ENCODE assay signal across 8 cellular contexts in genomic region chr6:15249371-15250019, GRCh38. TPM values are rescaled to one million over a fixed set of nuclear protein-coding genes. Genes with fewer than 3 reads are reported as not detected.
DNase-seq lines count a peak whose midpoint lies in the region; ATAC-seq and TF ChIP-seq lines count a peak whose summit lies in the region.

No MANE protein-coding gene starts in this region.

- peaks cover 0 to 6% (median 0%) of the 10 kb centered on the region in 11 donors for H3K9me3 Mint-ChIP-seq in naive thymus-derived CD4-positive, alpha-beta T cell

- no peak for ATAC-seq in naive thymus-derived CD4-positive, alpha-beta T cell

- peaks cover 3 to 18% (median 4%) of the 10 kb centered on the region in 5 donors for H3K36me3 Mint-ChIP-seq in naive thymus-derived CD4-positive, alpha-beta T cell

- peaks cover 0 to 2% (median 0%) of the 10 kb centered on the region in 5 donors for H3K27me3 Mint-ChIP-seq in naive thymus-derived CD4-positive, alpha-beta T cell

- H3K4me3 ChIP-seq in BE2C (ENCODE audit: low read depth, low read length) (peak overlapping the region; percentile 75), Karpas-422 (ENCODE audit: low read length) (peak overlapping the region; percentile 72), choroid plexus epithelial cell (ENCODE audit: low read depth, low read length) (peak overlapping the region; percentile 89)
- peak overlapping the region; percentile 92 for H3K4me3 ChIP-seq in naive thymus-derived CD4-positive, alpha-beta T cell (ENCODE audit: low read length)

- peak overlapping the region; percentile 98 to 100 (median 100) for H3K27ac Mint-ChIP-seq in naive thymus-derived CD4-positive, alpha-beta T cell

- peaks cover 23% of the 10 kb centered on the region for H4K20me1 ChIP-seq in Karpas-422 (ENCODE audit: insufficient read depth, low read depth, low read length)

- TF ChIP-seq CTCF in BE2C (IDR thresholded peaks at IDR 0.05; ENCODE audit: low read depth, low read length) (no peak), choroid plexus epithelial cell (conservative IDR thresholded peaks at IDR 0.05; ENCODE audit: low read depth, low read length) (no peak)

- peak overlapping the region; percentile 88 to 100 (median 99) for H3K4me3 Mint-ChIP-seq in naive thymus-derived CD4-positive, alpha-beta T cell

- POLR2A ChIA-PET in naive thymus-derived CD4-positive, alpha-beta T cell (lab: Charles Lee) = interaction anchor here (0.6 to 1.9 kb wide), 11 partner anchors 9 to 973 kb away, joined by 3 to 6 read pairs (median 3); no protein-coding TSS in a partner anchor

- no peak overlapping the region for H3K27ac ChIP-seq in Karpas-422 (ENCODE audit: low read length)
- H3K27ac ChIP-seq in naive thymus-derived CD4-positive, alpha-beta T cell (ENCODE audit: low read depth, low read length) = peak overlapping the region; percentile 90

- H3K79me2 ChIP-seq in Karpas-422 (ENCODE audit: low read length) = no peaks in the 10 kb centered on the region

- CTCF ChIA-PET in naive thymus-derived CD4-positive, alpha-beta T cell (lab: Charles Lee) = interaction anchor here (0.9 kb wide), 1 partner anchor 77 kb away, joined by 4 read pairs; no protein-coding TSS in a partner anchor

- H3K9me2 ChIP-seq in Karpas-422 (replicated peaks; ENCODE audit: insufficient read depth, low read length) = no peaks in the 10 kb centered on the region

- H3K27me3 ChIP-seq in BE2C = no peaks in the 10 kb centered on the region
- 0 out of 2 replicates have a peak, but pooled peaks cover 7% of the 10 kb centered on the region for H3K27me3 ChIP-seq in Karpas-422 (ENCODE audit: low read length)
- no peaks in the 10 kb centered on the region for H3K27me3 ChIP-seq in naive thymus-derived CD4-positive, alpha-beta T cell (ENCODE audit: control insufficient read depth in 2 of 2, insufficient read depth in 2 of 2, low read length in 2 of 2)

- H3K36me3 ChIP-seq in BE2C = no peaks in the 10 kb centered on the region
- no peaks in the 10 kb centered on the region for H3K36me3 ChIP-seq in Karpas-422 (ENCODE audit: insufficient read depth, low read length)
- peaks cover 0 to 11% (median 0%) of the 10 kb centered on the region in 3 experiments for H3K36me3 ChIP-seq in naive thymus-derived CD4-positive, alpha-beta T cell (ENCODE audit: control insufficient read depth in 2 of 3, insufficient read depth in 3 of 3, low read length in 3 of 3)

- peaks cover 50 to 71% (median 60%) of the 10 kb centered on the region in 7 donors for H3K4me1 Mint-ChIP-seq in naive thymus-derived CD4-positive, alpha-beta T cell

- intact Hi-C loops in naive thymus-derived CD4-positive, alpha-beta T cell (cut with micrococcal nuclease) = loop anchor here (1.0 to 10.0 kb wide), 27 partner anchors 8 to 1537 kb away; partner anchors contain the start of genes ATXN1 (in 1 of the 2), CD83 (in 1 of the 2), DTNBP1 (in 1 of the 2) and MCUR1 (in 1 of the 2)

- peak overlapping the region; percentile 75 for H3K4me2 ChIP-seq in Karpas-422 (ENCODE audit: low read depth, low read length, poor library complexity, severe bottlenecking)

- H3K4me1 ChIP-seq in BE2C = peaks cover 10% of the 10 kb centered on the region
- peaks cover 58% of the 10 kb centered on the region for H3K4me1 ChIP-seq in Karpas-422 (ENCODE audit: low read length)
- peaks cover 30 to 40% of the 10 kb centered on the region in 2 donors for H3K4me1 ChIP-seq in naive thymus-derived CD4-positive, alpha-beta T cell (ENCODE audit: control insufficient read depth in 2 of 2, insufficient read depth in 2 of 2, low read length in 2 of 2)

- peak overlapping the region; percentile 71 for H2AFZ ChIP-seq in Karpas-422 (ENCODE audit: low read length)

- peak overlapping the region; percentile 63 for H3K9ac ChIP-seq in Karpas-422 (ENCODE audit: low read length)

- H3K9me3 ChIP-seq in BE2C (no peaks in the 10 kb centered on the region), Karpas-422 (ENCODE audit: low read length) (no peaks in the 10 kb centered on the region)
- no peaks in the 10 kb centered on the region for H3K9me3 ChIP-seq in naive thymus-derived CD4-positive, alpha-beta T cell (ENCODE audit: control insufficient read depth in 2 of 3, low read length in 3 of 3)

- no peak for DNase-seq in BE2C
- no peak for DNase-seq in Karpas-422
- no peak for DNase-seq in choroid plexus epithelial cell (ENCODE audit: low read depth)
- no peak for DNase-seq in naive thymus-derived CD4-positive, alpha-beta T cell
- no peak for DNase-seq in GDM1 (lab: John Stamatoyannopoulos, UW)
- DNase-seq in HuH-7.5 (ENCODE audit: low spot score) = no peak
- no peak for DNase-seq in activated CD4-positive, CD25-positive, alpha-beta regulatory T cell (lab: John Stamatoyannopoulos, UW)
- DNase-seq in NCI-H2196 treated with DMSO at 0.1 percent for 48 hours (lab: John Stamatoyannopoulos, UW; ENCODE audit: unreplicated experiment) = no peak

RNA-seq across cellular contexts. Expression of gene JARID2, which starts 3.6 kb away (rescaled TPM):
- polyA plus RNA-seq in BE2C (2012; ENCODE audit: insufficient read depth, insufficient read length, low read depth) = 32.0 TPM
- 2.8 and 5.1 TPM in 2 replicates for total RNA-seq in Karpas-422 (2014; rRNA removed; shearing (Covaris generic); ENCODE audit: low replicate concordance)
- 10 to 100 TPM; 23.4 to 39.6 (median 29.9) TPM for total RNA-seq in naive thymus-derived CD4-positive, alpha-beta T cell
- polyA plus RNA-seq in naive thymus-derived CD4-positive, alpha-beta T cell = 10 to 100 TPM in 1 of 2 donors, 1 to 10 TPM in 1; 6.9 to 13.9 TPM
